9 cellular contexts compared by ENCODE assay signal in the genomic region with DNA sequence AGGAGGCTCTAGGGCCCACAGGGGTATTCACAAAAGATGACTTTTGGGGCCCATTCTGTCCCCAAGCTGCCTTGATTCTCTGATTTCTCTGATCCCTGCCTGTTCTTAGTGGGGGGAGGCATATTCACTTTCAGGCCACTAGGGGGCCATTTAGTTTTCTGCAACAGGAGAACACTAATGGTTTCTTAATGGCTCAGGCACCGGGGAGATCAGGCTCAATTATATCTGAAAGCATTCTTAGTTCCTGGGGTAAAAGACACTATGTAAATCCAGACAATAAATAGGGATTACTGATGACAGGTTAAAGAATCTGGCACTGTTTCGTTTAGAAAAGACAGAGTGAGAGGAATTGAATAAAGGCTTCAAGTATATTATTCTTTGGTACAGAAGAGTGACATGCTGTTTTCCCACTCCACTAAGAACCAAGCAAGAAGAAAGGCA. TPM values are rescaled to one million over a fixed set of nuclear protein-coding genes. Genes with fewer than 3 reads are reported as not detected.
DNase-seq lines count a peak whose midpoint lies in the region; ATAC-seq lines count a peak whose summit lies in the region.
"Had no signal": no experiment of that assay in that cellular context is flagged by ENCODE, and none has a peak within 500 bp of the region (broad histone marks: within the 10 kb centered on the region; RNA-seq: fewer than 3 reads in every experiment).

No MANE protein-coding gene starts in this region.

- peak overlapping the region in 2 of 8 donors; percentile 7 to 78 for H3K4me3 Mint-ChIP-seq in naive B cell

- H3K4me1 Mint-ChIP-seq in naive B cell: peaks cover 31 to 60% (median 42%) of the 10 kb centered on the region in 3 donors

- DNase-seq in CD1c-positive myeloid dendritic cell (ENCODE audit: extremely low spot score): peak; percentile 83
- peak; percentile 48 for DNase-seq in H4 (ENCODE audit: low spot score)
- peak; percentile 72 for DNase-seq in NCI-H526 treated with DMSO at 0.1 percent for 48 hours (lab: John Stamatoyannopoulos, UW)
- peak; percentile 33 to 61 for DNase-seq in activated CD4-positive, alpha-beta T cell treated with anti-CD3 and anti-CD28 coated beads, Interleukin-2, amount 50 U/mL, for 48 hours
- DNase-seq in epidermal melanocyte (ENCODE audit: insufficient read length, low spot score): peak; percentile 90
- DNase-seq in naive B cell: peak; percentile 66

- no peaks in the 10 kb centered on the region for H3K36me3 Mint-ChIP-seq in naive B cell

- ATAC-seq in naive B cell (ENCODE audit: low read depth in 2 of 2) (peak in 1 of 2 donors; percentile 17), HG03095 (IDR thresholded peaks at IDR 0.05; ENCODE audit: unreplicated experiment) (no peak), HG03571 (IDR thresholded peaks at IDR 0.05; ENCODE audit: unreplicated experiment) (no peak)

- peaks cover 4 to 9% (median 8%) of the 10 kb centered on the region in 3 donors for H3K27me3 Mint-ChIP-seq in naive B cell

- no peaks in the 10 kb centered on the region for H3K9me3 Mint-ChIP-seq in naive B cell

- no peak overlapping the region for H3K27ac Mint-ChIP-seq in naive B cell

RNA-seq across cellular contexts. Expression of gene INAFM2, which starts 2.5 kb away (rescaled TPM):
- total RNA-seq in H4 (2014; rRNA removed; shearing (Covaris generic)): 13.0 and 15.7 TPM in 2 replicates
- polyA plus RNA-seq in naive B cell (ENCODE audit: low read depth in 6 of 6): 1 to 10 TPM in 4 of 6 donors, under 1 TPM in 2; 0.32 to 3.4 (median 1.4) TPM

RNA-seq across cellular contexts. Expression of gene PLCB2, which starts 13.2 kb away (rescaled TPM):
- total RNA-seq in H4 (2014; rRNA removed; shearing (Covaris generic)): 1.6 and 2.4 TPM in 2 replicates
- polyA plus RNA-seq in naive B cell (ENCODE audit: low read depth in 6 of 6): 10 to 100 TPM; 11.4 to 22.6 (median 15.9) TPM

RNA-seq across cellular contexts. Expression of gene CCDC9B, which starts 19.8 kb away (rescaled TPM):
- total RNA-seq in H4 (2014; rRNA removed; shearing (Covaris generic)): 1.3 and 4.6 TPM in 2 replicates
- under 1 TPM in 2 of 6 donors, not detected in 4; 0.25 to 0.40 TPM for polyA plus RNA-seq in naive B cell (ENCODE audit: low read depth in 6 of 6)

RNA-seq across cellular contexts. Expression of gene PHGR1, which starts 29.9 kb away (rescaled TPM):
- not detected in 2 replicates for total RNA-seq in H4 (2014; rRNA removed; shearing (Covaris generic))
- polyA plus RNA-seq in naive B cell (ENCODE audit: low read depth in 6 of 6): not detected
- total RNA-seq: skeletal muscle tissue had no signal

RNA-seq across cellular contexts. Expression of gene DISP2, which starts 37.1 kb away (rescaled TPM):
- 0.14 and 0.27 TPM in 2 replicates for total RNA-seq in H4 (2014; rRNA removed; shearing (Covaris generic))
- under 1 TPM in 3 of 6 donors, not detected in 3; 0.23 to 0.47 (median 0.25) TPM for polyA plus RNA-seq in naive B cell (ENCODE audit: low read depth in 6 of 6)
